ENCODE assay signal across 11 cellular contexts in genomic region chr10:30057421-30057841, GRCh38. TPM values are rescaled to one million over a fixed set of nuclear protein-coding genes. Genes with fewer than 3 reads are reported as not detected.
DNase-seq lines count a peak whose midpoint lies in the region; ATAC-seq and TF ChIP-seq lines count a peak whose summit lies in the region.
"Had no signal": no experiment of that assay in that cellular context is flagged by ENCODE, and none has a peak within 500 bp of the region (broad histone marks: within the 10 kb centered on the region; RNA-seq: fewer than 3 reads in every experiment).

No MANE protein-coding gene starts in this region.

- H3K9me3 ChIP-seq in mesodermal cell (ENCODE audit: control insufficient read depth, low read length) (no peaks in the 10 kb centered on the region), transverse colon (no peaks in the 10 kb centered on the region)

- no peak overlapping the region for H3K27ac Mint-ChIP-seq in activated CD8-positive, alpha-beta memory T cell treated with anti-CD3 and anti-CD28 coated beads, Interleukin-2, amount 10 ng/mL, durations not matched to agents 7 days and 5 days
- H3K27ac Mint-ChIP-seq in brain = peak overlapping the region in 4 of 5 experiments; percentile 57 to 83 (median 70)

- H3K4me1 ChIP-seq in mesodermal cell (ENCODE audit: control insufficient read depth, insufficient read depth, low read length, poor library complexity, severe bottlenecking) (peaks cover 38% of the 10 kb centered on the region), transverse colon (peaks cover 2 to 16% (median 8%) of the 10 kb centered on the region in 4 donors)

- 51 to 54% methylated on average over 3 to 5 of the region's 5 CpGs for WGBS in mesodermal cell (ENCODE audit: insufficient coverage in 2 of 2), 2 experiments
- WGBS in transverse colon (ENCODE audit: low coverage in 1 of 2), 2 donors = 57 to 74% methylated on average over 3 to 5 of the region's 5 CpGs

- intact Hi-C loops in transverse colon (cut with DNase I; ENCODE audit: low total_unique reads) = loop anchor here (10.0 kb wide), 2 partner anchors 57 to 127 kb away; no protein-coding TSS in a partner anchor

- H3K27ac ChIP-seq in mesodermal cell (ENCODE audit: low read depth, low read length, severe bottlenecking) (peak overlapping the region; percentile 98), transverse colon (peak overlapping the region; percentile 80 to 91 (median 85))

- TF ChIP-seq CTCF in brain (conservative IDR thresholded peaks at IDR 0.05) (no peak), transverse colon (IDR thresholded peaks at IDR 0.05) (no peak)

- DNase-seq in activated CD8-positive, alpha-beta memory T cell treated with anti-CD3 and anti-CD28 coated beads for 24 hours = peak; percentile 28
- no peak for DNase-seq in activated CD8-positive, alpha-beta memory T cell treated with anti-CD3 and anti-CD28 coated beads, Interleukin-2, amount 10 ng/mL, durations not matched to agents 7 days and 5 days
- DNase-seq in transverse colon (no peak), anterior cingulate cortex (lab: John Stamatoyannopoulos, UW) (no peak), left lobe of liver (ENCODE audit: low spot score) (no peak)
- DNase-seq: mammary epithelial cell, NCI-H1417, RPMI8226 had no signal

- TF ChIP-seq EP300 in transverse colon (IDR thresholded peaks at IDR 0.05; ENCODE audit: low read depth) = no peak

- peaks cover 9% of the 10 kb centered on the region for H3K4me1 Mint-ChIP-seq in activated CD8-positive, alpha-beta memory T cell treated with anti-CD3 and anti-CD28 coated beads, Interleukin-2, amount 10 ng/mL, durations not matched to agents 7 days and 5 days
- peaks cover 36% of the 10 kb centered on the region for H3K4me1 Mint-ChIP-seq in brain

- H3K36me3 Mint-ChIP-seq in activated CD8-positive, alpha-beta memory T cell treated with anti-CD3 and anti-CD28 coated beads, Interleukin-2, amount 10 ng/mL, durations not matched to agents 7 days and 5 days = peaks cover 2% of the 10 kb centered on the region
- no peaks in the 10 kb centered on the region for H3K36me3 Mint-ChIP-seq in brain

- in situ Hi-C loops in transverse colon (cut with MboI; ENCODE audit: low pct_ligation_motif_present in 1 of 4, low pct_unique_long_range_greater_than_20kb in 1 of 4, low sequenced_read_pairs in 3 of 4) = no loop called here

- peaks cover 35% of the 10 kb centered on the region for H3K27me3 ChIP-seq in transverse colon

- H3K36me3 ChIP-seq in mesodermal cell (ENCODE audit: control insufficient read depth, insufficient read depth, low read length) (peaks cover 11% of the 10 kb centered on the region), transverse colon (no peaks in the 10 kb centered on the region)

- peak overlapping the region; percentile 76 for H3K4me3 ChIP-seq in mesodermal cell (ENCODE audit: extremely low read depth, insufficient read depth, low read length, poor library complexity, severe bottlenecking)
- H3K4me3 ChIP-seq in transverse colon = peak overlapping the region in 2 of 4 donors; percentile 4 to 61

- CTCF ChIA-PET in activated CD8-positive, alpha-beta memory T cell treated with anti-CD3 and anti-CD28 coated beads, Interleukin-2, amount 10 ng/mL, durations not matched to agents 7 days and 5 days (lab: Charles Lee) = no interaction called here

- TF ChIP-seq POLR2A in transverse colon (IDR thresholded peaks at IDR 0.05) = no peak

- H3K27me3 Mint-ChIP-seq in activated CD8-positive, alpha-beta memory T cell treated with anti-CD3 and anti-CD28 coated beads, Interleukin-2, amount 10 ng/mL, durations not matched to agents 7 days and 5 days = peaks cover 76% of the 10 kb centered on the region
- peaks cover 48% of the 10 kb centered on the region for H3K27me3 Mint-ChIP-seq in brain

- H3K9me3 Mint-ChIP-seq in activated CD8-positive, alpha-beta memory T cell treated with anti-CD3 and anti-CD28 coated beads, Interleukin-2, amount 10 ng/mL, durations not matched to agents 7 days and 5 days (ENCODE audit: low read depth) = no peaks in the 10 kb centered on the region
- peaks cover 0 to 3% (median 0%) of the 10 kb centered on the region in 5 experiments for H3K9me3 Mint-ChIP-seq in brain

- H3K4me3 Mint-ChIP-seq in activated CD8-positive, alpha-beta memory T cell treated with anti-CD3 and anti-CD28 coated beads, Interleukin-2, amount 10 ng/mL, durations not matched to agents 7 days and 5 days = no peak overlapping the region
- peak overlapping the region; percentile 74 to 91 (median 83) for H3K4me3 Mint-ChIP-seq in brain

- no peak for ATAC-seq in activated CD8-positive, alpha-beta memory T cell treated with anti-CD3 and anti-CD28 coated beads, Interleukin-2, amount 10 ng/mL, durations not matched to agents 7 days and 5 days
- ATAC-seq in GM18858 (IDR thresholded peaks at IDR 0.05; ENCODE audit: unreplicated experiment) (no peak), left lobe of liver (no peak)

RNA-seq across cellular contexts. Expression of gene JCAD, which starts 2.0 kb away (rescaled TPM):
- under 1 TPM; 0.16 to 0.58 TPM for total RNA-seq in activated CD8-positive, alpha-beta memory T cell treated with anti-CD3 and anti-CD28 coated beads, Interleukin-2, amount 10 ng/mL, durations not matched to agents 7 days and 5 days
- polyA plus RNA-seq in brain (ENCODE audit: insufficient read depth, low read depth, low replicate concordance) = 12.4 TPM
- 36.1 TPM for polyA plus RNA-seq in mesodermal cell (2013, experiment 1 of 2)
- 31.6 TPM for polyA plus RNA-seq in mesodermal cell (2013, experiment 2 of 2)
- total RNA-seq in transverse colon = 10 to 100 TPM; 13.0 to 40.8 (median 19.9) TPM
- 4.2 TPM for total RNA-seq in left lobe of liver
